ENCODE assay signal across 1 cellular context in the genomic region with DNA sequence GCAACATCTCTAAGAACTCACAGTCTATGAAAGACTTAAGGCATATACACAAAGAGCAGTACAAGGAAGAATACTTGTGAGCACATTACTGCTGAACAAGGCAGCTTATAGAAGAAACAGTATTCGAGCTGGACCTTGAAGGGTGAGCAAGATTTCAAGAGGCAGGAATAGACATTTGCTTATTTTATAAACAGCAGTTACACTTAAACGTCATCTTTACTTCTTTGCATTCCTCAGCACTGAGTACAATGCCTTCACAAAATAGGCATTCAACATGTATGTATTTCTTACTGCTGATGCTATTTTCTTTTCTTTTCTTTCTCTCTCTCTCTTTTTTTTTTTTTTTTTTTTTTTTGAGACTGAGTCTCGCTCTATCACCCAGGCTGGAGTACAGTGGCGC.
TF ChIP-seq lines count a peak whose summit lies in the region.

No MANE protein-coding gene starts in this region.

TF ChIP-seq in IMR-90, 13 proteins besides CTCF, POLR2A, EP300 and RAD21 (continued from another document):
- TF ChIP-seq, protein P1, sequence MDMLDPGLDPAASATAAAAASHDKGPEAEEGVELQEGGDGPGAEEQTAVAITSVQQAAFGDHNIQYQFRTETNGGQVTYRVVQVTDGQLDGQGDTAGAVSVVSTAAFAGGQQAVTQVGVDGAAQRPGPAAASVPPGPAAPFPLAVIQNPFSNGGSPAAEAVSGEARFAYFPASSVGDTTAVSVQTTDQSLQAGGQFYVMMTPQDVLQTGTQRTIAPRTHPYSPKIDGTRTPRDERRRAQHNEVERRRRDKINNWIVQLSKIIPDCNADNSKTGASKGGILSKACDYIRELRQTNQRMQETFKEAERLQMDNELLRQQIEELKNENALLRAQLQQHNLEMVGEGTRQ (IDR thresholded peaks at IDR 0.05; ENCODE audit: low read depth, low read length), result no peak
